In the genomic region with DNA sequence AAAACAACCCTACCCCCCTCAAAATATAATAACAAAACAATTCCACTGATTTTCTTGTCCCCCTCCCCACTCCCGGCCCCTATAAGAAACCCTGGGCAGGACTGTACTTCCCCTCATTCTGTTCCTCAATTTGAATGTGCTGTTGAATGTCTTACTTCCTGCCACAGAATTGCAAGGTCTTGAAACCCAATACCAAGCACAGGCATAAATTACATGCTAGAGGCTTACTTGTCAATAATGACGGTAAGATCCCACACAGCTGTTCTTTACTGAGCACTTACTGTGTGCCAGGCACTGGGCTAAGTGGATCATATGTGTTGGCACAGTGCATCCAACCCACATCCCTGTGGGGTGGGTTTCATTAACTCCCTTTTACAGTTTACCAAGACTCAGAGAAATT, we compare ENCODE assay signal across 17 cellular contexts.
DNase-seq lines count a peak whose midpoint lies in the region; ATAC-seq, FAIRE-seq and TF ChIP-seq lines count a peak whose summit lies in the region.
"Had no signal": no experiment of that assay in that cellular context is flagged by ENCODE, and none has a peak within 500 bp of the region (broad histone marks: within the 10 kb centered on the region; RNA-seq: fewer than 3 reads in every experiment).

No MANE protein-coding gene starts in this region.

- H3K4me3 ChIP-seq in heart left ventricle (no peak overlapping the region), spleen (peak overlapping the region in 1 of 8 donors; percentile 22)

- peak overlapping the region in 2 of 12 donors; percentile 25 to 89 for H3K27ac ChIP-seq in heart left ventricle
- peak overlapping the region; percentile 51 to 89 (median 81) for H3K27ac ChIP-seq in spleen
- H3K27ac ChIP-seq: epithelial cell of prostate had no signal

- no peak for TF ChIP-seq CTCF in heart left ventricle (IDR thresholded peaks at IDR 0.05)
- no peak for TF ChIP-seq CTCF in spleen (IDR thresholded peaks at IDR 0.05 in 8 of 11, conservative IDR thresholded peaks at IDR 0.05 in 3 of 11)

- H3K9me3 ChIP-seq in heart left ventricle (no peaks in the 10 kb centered on the region), spleen (no peaks in the 10 kb centered on the region)

- no peak for FAIRE-seq in GM19239 (lab: Jason Lieb, UNC)
- FAIRE-seq: A204.1, GM12891 had no signal

- intact Hi-C loops in heart left ventricle (cut with DNase I) (loop anchor here in 6 of 10 donors (5.0 to 10.0 kb wide), 3 partner anchors 63 to 985 kb away; partner anchors contain the start of gene MVB12B (in 2 of the 6)), spleen (cut with DNase I; ENCODE audit: low total_unique reads) (no loop called here)

- WGBS in heart left ventricle, 4 donors = 82 to 92% (median 88%) methylated on average over 2 of the region's 2 CpGs
- 17 to 28% (median 26%) methylated on average over 2 of the region's 2 CpGs for WGBS in spleen, 5 donors

- H3K4me1 ChIP-seq in heart left ventricle (peaks cover 0 to 49% (median 20%) of the 10 kb centered on the region in 12 donors), spleen (peaks cover 9 to 64% (median 43%) of the 10 kb centered on the region in 6 donors)

- TF ChIP-seq POLR2A in heart left ventricle (IDR thresholded peaks at IDR 0.05) (no peak), spleen (IDR thresholded peaks at IDR 0.05) (no peak)

- H3K27me3 ChIP-seq in heart left ventricle (no peaks in the 10 kb centered on the region), spleen (replicated peaks in 1 of 7) (no peaks in the 10 kb centered on the region)

- H3K36me3 ChIP-seq in heart left ventricle (peaks cover 0 to 41% (median 26%) of the 10 kb centered on the region in 9 donors), spleen (peaks cover 0 to 60% (median 8%) of the 10 kb centered on the region in 6 donors)

- peak in 3 of 4 donors; percentile 45 to 56 (median 52) for ATAC-seq in heart left ventricle

- DNase-seq in NCI-H748 (lab: John Stamatoyannopoulos, UW; ENCODE audit: unreplicated experiment) (peak; percentile 19), NCI-H748 treated with DMSO at 0.1 percent for 48 hours (lab: John Stamatoyannopoulos, UW) (no peak), NOMO-1 treated with DMSO at 0.1 percent for 48 hours (lab: John Stamatoyannopoulos, UW; ENCODE audit: unreplicated experiment) (peak; percentile 83), heart left ventricle (no peak), spleen (no peak), anterior cingulate cortex (lab: John Stamatoyannopoulos, UW) (no peak), GM19239 (ENCODE audit: insufficient read length, low spot score) (no peak), NCI-H524 treated with DMSO at 0.1 percent for 48 hours (lab: John Stamatoyannopoulos, UW) (no peak)
- DNase-seq: activated CD4-positive, CD25-positive, alpha-beta regulatory T cell; DMS153; hypothalamus; midbrain; NCI-H2171; RPMI8226 had no signal

Comparison
In these comparisons a context has a peak if more than half of its experiments do, and no peak if none do; other contexts are left out.
1. DNase-seq: peak in NCI-H748 (single experiment) and NOMO-1 treated with DMSO at 0.1 percent for 48 hours (single experiment); none in NCI-H748 treated with DMSO at 0.1 percent for 48 hours (single experiment), heart left ventricle (0 of 5), spleen (single experiment), anterior cingulate cortex (0 of 58), GM19239 (single experiment) and NCI-H524 treated with DMSO at 0.1 percent for 48 hours (single experiment).